In genomic region chr4:105392858-105393257, GRCh38 we compare ENCODE assay signal across 28 cellular contexts.
"Had no signal": no experiment of that assay in that cellular context is flagged by ENCODE, and none has a peak within 500 bp of the region (broad histone marks: within the 10 kb centered on the region; RNA-seq: fewer than 3 reads in every experiment).

No MANE protein-coding gene starts in this region.

- H3K36me3 ChIP-seq: thoracic aorta, thyroid gland, uterus had no signal

- H3K4me3 Mint-ChIP-seq: stimulated activated memory B cell treated with anti-CD40 and anti-IgM and Interleukin-4, amounts not matched to agents 10 μg/mL and 1 μg/mL and 100 μg/mL, for 72 hours; stimulated activated naive B cell treated with anti-CD40 and anti-IgM and Interleukin-4, amounts not matched to agents 10 μg/mL and 1 μg/mL and 100 μg/mL, for 72 hours; stimulated activated naive CD8-positive, alpha-beta T cell treated with anti-CD3 and anti-CD28 coated beads, Interleukin-15, amount 100 ng/mL, for 72 hours; stimulated activated naive CD8-positive, alpha-beta T cell treated with anti-CD3 and anti-CD28 coated beads, Interleukin-15, Interleukin-2, amounts not matched to agents 100 ng/mL and 50 ng/mL, for 24 hours; type B pancreatic cell had no signal

- H3K27me3 ChIP-seq: stomach, suprapubic skin, testis, thyroid gland, tibial artery, tibial nerve, transverse colon, upper lobe of left lung, upper lobe of right lung, uterus, vagina had no signal

- H3K9me3 Mint-ChIP-seq: stimulated activated memory B cell treated with anti-CD40 and anti-IgM and Interleukin-4, amounts not matched to agents 10 μg/mL and 1 μg/mL and 100 μg/mL, for 72 hours; stimulated activated naive B cell treated with anti-CD40 and anti-IgM and Interleukin-4, amounts not matched to agents 10 μg/mL and 1 μg/mL and 100 μg/mL, for 72 hours; stimulated activated naive CD8-positive, alpha-beta T cell treated with anti-CD3 and anti-CD28 coated beads, Interleukin-15, amount 100 ng/mL, for 72 hours; stimulated activated naive CD8-positive, alpha-beta T cell treated with anti-CD3 and anti-CD28 coated beads, Interleukin-15, Interleukin-2, amounts not matched to agents 100 ng/mL and 50 ng/mL, for 24 hours; type B pancreatic cell had no signal

- ATAC-seq: stimulated activated memory B cell treated with anti-CD40 and anti-IgM and Interleukin-4, amounts not matched to agents 10 μg/mL and 1 μg/mL and 100 μg/mL, for 72 hours; stimulated activated naive B cell treated with anti-CD40 and anti-IgM and Interleukin-4, amounts not matched to agents 10 μg/mL and 1 μg/mL and 100 μg/mL, for 72 hours; stimulated activated naive CD8-positive, alpha-beta T cell treated with anti-CD3 and anti-CD28 coated beads, Interleukin-15, amount 100 ng/mL, for 72 hours; stimulated activated naive CD8-positive, alpha-beta T cell treated with anti-CD3 and anti-CD28 coated beads, Interleukin-15, Interleukin-2, amounts not matched to agents 100 U/mL and 50 U/mL, for 24 hours; upper lobe of right lung had no signal

- FAIRE-seq: urothelium cell line had no signal

- H3K27ac ChIP-seq: stomach, suprapubic skin, testis, thoracic aorta, thyroid gland, tibial artery, tibial nerve, transverse colon, upper lobe of left lung, upper lobe of right lung, uterus, vagina had no signal

- H3K27ac Mint-ChIP-seq: stimulated activated memory B cell treated with anti-CD40 and anti-IgM and Interleukin-4, amounts not matched to agents 10 μg/mL and 1 μg/mL and 100 μg/mL, for 72 hours; stimulated activated naive B cell treated with anti-CD40 and anti-IgM and Interleukin-4, amounts not matched to agents 10 μg/mL and 1 μg/mL and 100 μg/mL, for 72 hours; stimulated activated naive CD8-positive, alpha-beta T cell treated with anti-CD3 and anti-CD28 coated beads, Interleukin-15, amount 100 ng/mL, for 72 hours; stimulated activated naive CD8-positive, alpha-beta T cell treated with anti-CD3 and anti-CD28 coated beads, Interleukin-15, Interleukin-2, amounts not matched to agents 100 ng/mL and 50 ng/mL, for 24 hours; type B pancreatic cell had no signal

- DNase-seq: stimulated activated CD4-positive, alpha-beta T cell treated with anti-CD3 and anti-CD28 coated beads, Interleukin-2, amount 100 ng/mL, for 48 hours; stimulated activated CD4-positive, alpha-beta T cell treated with anti-CD3 and anti-CD28 coated beads, Interleukin-4, amount 100 ng/mL, for 1 hour; stimulated activated CD4-positive, alpha-beta T cell treated with anti-CD3 and anti-CD28 coated beads, Interleukin-4, amount 100 ng/mL, for 24 hours; stimulated activated CD4-positive, alpha-beta T cell treated with anti-CD3 and anti-CD28 coated beads, Interleukin-4, amount 100 ng/mL, for 4 hours; stimulated activated CD8-positive, alpha-beta memory T cell treated with anti-CD3 and anti-CD28 coated beads, Interleukin-4, amount 100 ng/mL, for 48 hours; stimulated activated naive B cell treated with anti-CD40 and anti-IgM and Interleukin-4, amounts not matched to agents 10 μg/mL and 1 μg/mL and 100 μg/mL, for 72 hours; stimulated activated naive CD4-positive, alpha-beta T cell; stimulated activated naive CD4-positive, alpha-beta T cell treated with Interleukin-2 at 50 U/mL for 16 hours; stimulated activated naive CD8-positive, alpha-beta T cell treated with anti-CD3 and anti-CD28 coated beads, Interleukin-15, amount 100 ng/mL, for 72 hours; stimulated activated naive CD8-positive, alpha-beta T cell treated with anti-CD3 and anti-CD28 coated beads, Interleukin-15, Interleukin-2, amounts not matched to agents 100 U/mL and 50 U/mL, for 24 hours; stomach; substantia nigra; testis; thyroid gland; tibial artery; transverse colon; trophoblast cell; upper lobe of left lung; upper lobe of right lung; uterus had no signal

- H3K4me1 ChIP-seq: stomach, suprapubic skin, testis, thyroid gland, tibial artery, tibial nerve, transverse colon, upper lobe of left lung, upper lobe of right lung, uterus, vagina had no signal

- H3K4me1 Mint-ChIP-seq: stimulated activated memory B cell treated with anti-CD40 and anti-IgM and Interleukin-4, amounts not matched to agents 10 μg/mL and 1 μg/mL and 100 μg/mL, for 72 hours; stimulated activated naive B cell treated with anti-CD40 and anti-IgM and Interleukin-4, amounts not matched to agents 10 μg/mL and 1 μg/mL and 100 μg/mL, for 72 hours; stimulated activated naive CD8-positive, alpha-beta T cell treated with anti-CD3 and anti-CD28 coated beads, Interleukin-15, amount 100 ng/mL, for 72 hours had no signal

- H3K4me3 ChIP-seq: stomach, suprapubic skin, testis, thoracic aorta, thyroid gland, tibial artery, tibial nerve, transverse colon, upper lobe of left lung, upper lobe of right lung, uterus, vagina had no signal

- H3K9me3 ChIP-seq: stomach, suprapubic skin, testis, thoracic aorta, thyroid gland, tibial artery, tibial nerve, transverse colon, upper lobe of left lung, upper lobe of right lung, uterus, vagina had no signal

- H3K27me3 Mint-ChIP-seq: stimulated activated memory B cell treated with anti-CD40 and anti-IgM and Interleukin-4, amounts not matched to agents 10 μg/mL and 1 μg/mL and 100 μg/mL, for 72 hours; stimulated activated naive B cell treated with anti-CD40 and anti-IgM and Interleukin-4, amounts not matched to agents 10 μg/mL and 1 μg/mL and 100 μg/mL, for 72 hours; stimulated activated naive CD8-positive, alpha-beta T cell treated with anti-CD3 and anti-CD28 coated beads, Interleukin-15, amount 100 ng/mL, for 72 hours; stimulated activated naive CD8-positive, alpha-beta T cell treated with anti-CD3 and anti-CD28 coated beads, Interleukin-15, Interleukin-2, amounts not matched to agents 100 ng/mL and 50 ng/mL, for 24 hours; type B pancreatic cell had no signal
